23 cellular contexts compared by ENCODE assay signal in genomic region chr10:27911645-27912044, GRCh38.
A peak's percentile ranks its signal among the peaks of the same experiment; 100 is the strongest.
DNase-seq lines count a peak whose midpoint lies in the region; TF ChIP-seq lines count a peak whose summit lies in the region.
"Had no signal": no experiment of that assay in that cellular context is flagged by ENCODE, and none has a peak within 500 bp of the region (broad histone marks: within the 10 kb centered on the region; RNA-seq: fewer than 3 reads in every experiment).

No MANE protein-coding gene starts in this region.

- 4% methylated on average over 1 of the region's 3 CpGs for WGBS in HUES64

- H3K4me3 ChIP-seq in AG09309 (ENCODE audit: control insufficient read depth, low read depth, low read length) = no peak overlapping the region
- peak overlapping the region; percentile 26; the same call in 1 of the 2 replicates for H3K4me3 ChIP-seq in HUES64 (ENCODE audit: low read length)
- H3K4me3 ChIP-seq in iPS-20b (ENCODE audit: low read length) = peak overlapping the region; percentile 45
- H3K4me3 ChIP-seq: esophagus squamous epithelium, gastroesophageal sphincter, skin epidermis, upper lobe of right lung had no signal

- H3K9me3 ChIP-seq in HUES64 (ENCODE audit: insufficient read depth, low read depth, low read length) = no peaks in the 10 kb centered on the region
- no peaks in the 10 kb centered on the region for H3K9me3 ChIP-seq in iPS-20b (ENCODE audit: insufficient read depth, low read depth, low read length)
- H3K9me3 ChIP-seq: esophagus squamous epithelium, gastroesophageal sphincter, upper lobe of right lung had no signal

- H3K9ac ChIP-seq in HUES64 (ENCODE audit: low read depth, low read length) (no peak overlapping the region), iPS-20b (ENCODE audit: low read depth, low read length) (peak overlapping the region; percentile 8; the same call in 1 of the 2 replicates)

- TF ChIP-seq CTCF in AG09309 (IDR thresholded peaks at IDR 0.05; ENCODE audit: control insufficient read depth, insufficient read depth, low read depth, low read length, missing control alignments) (no peak), GM13977 (IDR thresholded peaks at IDR 0.05; ENCODE audit: extremely low read depth, insufficient read depth, missing control alignments) (no peak)

- no peaks in the 10 kb centered on the region for H3K27me3 ChIP-seq in HUES64 (ENCODE audit: insufficient read depth, low read length)
- no peaks in the 10 kb centered on the region for H3K27me3 ChIP-seq in iPS-20b (ENCODE audit: insufficient read depth, low read length)
- H3K27me3 ChIP-seq: esophagus squamous epithelium, gastroesophageal sphincter, upper lobe of right lung had no signal

- H3K27ac ChIP-seq in HUES64 (ENCODE audit: low read depth, low read length) (peak overlapping the region; percentile 74; the same call in 1 of the 2 replicates), iPS-20b (ENCODE audit: low read length) (no peak overlapping the region)
- H3K27ac ChIP-seq: esophagus squamous epithelium, gastroesophageal sphincter, skin epidermis, upper lobe of right lung, VCaP had no signal

- no peaks in the 10 kb centered on the region for H3K36me3 ChIP-seq in HUES64 (ENCODE audit: insufficient read depth, low read length)
- H3K36me3 ChIP-seq in iPS-20b (ENCODE audit: insufficient read depth, low read depth, low read length) = no peaks in the 10 kb centered on the region
- H3K36me3 ChIP-seq: esophagus squamous epithelium, gastroesophageal sphincter, upper lobe of right lung had no signal

- H3K4me1 ChIP-seq in HUES64 (ENCODE audit: insufficient read depth, low read length) (peaks cover 30% of the 10 kb centered on the region), iPS-20b (ENCODE audit: insufficient read depth, low read length) (peaks cover 25% of the 10 kb centered on the region; the same call in 1 of the 2 replicates)
- H3K4me1 ChIP-seq: esophagus squamous epithelium, gastroesophageal sphincter, upper lobe of right lung had no signal

- in situ Hi-C loops in GM13977 (cut with MboI; ENCODE audit: low pct_unique_long_range_greater_than_20kb, low sequenced_read_pairs, unreplicated experiment) = no loop called here

- DNase-seq in AG09309 (ENCODE audit: low read depth) = peak; percentile 11
- DNase-seq in cerebellar cortex (ENCODE audit: low spot score) = peak; percentile 26
- no peak for DNase-seq in HuH-7 (ENCODE audit: low spot score)
- DNase-seq in globus pallidus (ENCODE audit: low spot score) = no peak
- DNase-seq in GM13977 (ENCODE audit: low spot score) = no peak
- DNase-seq in kidney glomerular epithelial cell (lab: John Stamatoyannopoulos, UW) = no peak
- DNase-seq: activated CD4-positive, alpha-beta T cell treated with anti-CD3 and anti-CD28 coated beads, Interleukin-2, amount 10 ng/mL, durations not matched to agents 7 days and 5 days; activated naive CD4-positive, alpha-beta T cell treated with anti-CD3 and anti-CD28 coated beads, Interleukin-2, amount 10 ng/mL, durations not matched to agents 7 days and 5 days; aorta; CD8-positive, alpha-beta memory T cell; esophagus squamous epithelium; left colon; NCI-H1105; NCI-H2081; occipital lobe; OCI-M1; stimulated activated CD4-positive, alpha-beta T cell treated with anti-CD3 and anti-CD28 coated beads, Interleukin-2, amount 100 ng/mL, for 24 hours; upper lobe of right lung had no signal

Comparison
In these comparisons a context has a peak if more than half of its experiments do, and no peak if none do; other contexts are left out.
1. DNase-seq: peak in AG09309 (single experiment) and cerebellar cortex (single experiment); none in HuH-7 (single experiment), globus pallidus (single experiment), GM13977 (single experiment) and kidney glomerular epithelial cell (single experiment).